1 cellular context compared by ENCODE assay signal in genomic region chr5:39400711-39401385, GRCh38.
TF ChIP-seq lines count a peak whose summit lies in the region.

No MANE protein-coding gene starts in this region.

TF ChIP-seq in liver, 16 proteins besides CTCF, POLR2A, EP300 and RAD21 (continued from another document):
- peak; percentile 91 for TF ChIP-seq REST (IDR thresholded peaks at IDR 0.05)
- peak; percentile 83 for TF ChIP-seq NR2F2 (IDR thresholded peaks at IDR 0.05)
- no peak for TF ChIP-seq HNF4G (IDR thresholded peaks at IDR 0.05)
